In genomic region chr1:66648896-66649597, GRCh38 we compare ENCODE assay signal across 12 cellular contexts.
DNase-seq lines count a peak whose midpoint lies in the region; ATAC-seq, FAIRE-seq and TF ChIP-seq lines count a peak whose summit lies in the region.
"Had no signal": no experiment of that assay in that cellular context is flagged by ENCODE, and none has a peak within 500 bp of the region (broad histone marks: within the 10 kb centered on the region; RNA-seq: fewer than 3 reads in every experiment).

No MANE protein-coding gene starts in this region.

- DNase-seq in iris pigment epithelial cell (ENCODE audit: low read depth) (peak; percentile 17), BE2C (no peak), Right ventricle myocardium superior (no peak), HTR-8/SVneo (ENCODE audit: insufficient read length, low spot score) (no peak)
- no peak for DNase-seq in stimulated activated CD4-positive, alpha-beta T cell treated with anti-CD3 and anti-CD28 coated beads, Interleukin-15, amount 100 ng/mL, for 24 hours
- DNase-seq: Caco-2 had no signal

- H3K4me3 ChIP-seq in BE2C (ENCODE audit: low read depth, low read length): no peak overlapping the region
- H3K4me3 ChIP-seq: smooth muscle cell, thoracic aorta had no signal

- H3K4me1 ChIP-seq in BE2C: no peaks in the 10 kb centered on the region
- H3K4me1 ChIP-seq: Caco-2 had no signal

- no peaks in the 10 kb centered on the region; the same call in 1 of the 2 replicates for H3K36me3 ChIP-seq in BE2C

- TF ChIP-seq CTCF in BE2C (IDR thresholded peaks at IDR 0.05; ENCODE audit: low read depth, low read length): no peak

- no peaks in the 10 kb centered on the region for H3K9me3 ChIP-seq in BE2C
- H3K9me3 ChIP-seq: Caco-2, thoracic aorta had no signal

- ATAC-seq in GM18511 (IDR thresholded peaks at IDR 0.05; ENCODE audit: unreplicated experiment): peak; percentile 89
- peak; percentile 95 for ATAC-seq in GM21825 (IDR thresholded peaks at IDR 0.05; ENCODE audit: unreplicated experiment)
- peak; percentile 89 for ATAC-seq in HG03521 (IDR thresholded peaks at IDR 0.05; ENCODE audit: unreplicated experiment)
- no peak for ATAC-seq in Right ventricle myocardium superior (ENCODE audit: poor library complexity)
- ATAC-seq: Panc1 had no signal

- H3K27me3 ChIP-seq in BE2C: no peaks in the 10 kb centered on the region

- intact Hi-C loops in Right ventricle myocardium superior (cut with DNase I): no loop called here

- FAIRE-seq in HTR-8/SVneo (lab: Jason Lieb, UNC): no peak
